In genomic region chr15:89206908-89207331, GRCh38 we compare ENCODE assay signal across 9 cellular contexts. TPM values are rescaled to one million over a fixed set of nuclear protein-coding genes. Genes with fewer than 3 reads are reported as not detected.
A peak's percentile ranks its signal among the peaks of the same experiment; 100 is the strongest.
DNase-seq lines count a peak whose midpoint lies in the region; ATAC-seq, FAIRE-seq and TF ChIP-seq lines count a peak whose summit lies in the region.
"Had no signal": no experiment of that assay in that cellular context is flagged by ENCODE, and none has a peak within 500 bp of the region (broad histone marks: within the 10 kb centered on the region; RNA-seq: fewer than 3 reads in every experiment).

No MANE protein-coding gene starts in this region.

- TF ChIP-seq CTCF in GM12872 (IDR thresholded peaks at IDR 0.05; ENCODE audit: insufficient read depth, low read depth, low read length): peak; percentile 99
- TF ChIP-seq CTCF in WI38 (IDR thresholded peaks at IDR 0.05; ENCODE audit: low read depth, low read length): peak; percentile 97
- peak; percentile 95 for TF ChIP-seq CTCF in MCF 10A (IDR thresholded peaks at IDR 0.05; ENCODE audit: unreplicated experiment)
- TF ChIP-seq CTCF in keratinocyte (optimal IDR thresholded peaks at IDR 0.05 in 1 of 3, IDR thresholded peaks at IDR 0.05 in 1 of 3, conservative IDR thresholded peaks at IDR 0.05 in 1 of 3; ENCODE audit: extremely low read depth in 1 of 3, insufficient read depth in 2 of 3, low read length in 3 of 3): peak; percentile 88 to 100 (median 95)

- POLR2A ChIA-PET in MCF 10A (lab: Yijun Ruan, JAX): interaction anchor here (0.5 to 1.2 kb wide), 3 partner anchors 33 to 94 kb away, joined by 3 read pairs; partner anchors contain the start of gene FANCI

- H2AFZ ChIP-seq in keratinocyte (ENCODE audit: control insufficient read depth, low read length): peak overlapping the region; percentile 72

- H3K36me3 Mint-ChIP-seq in MCF 10A (ENCODE audit: insufficient read depth, unreplicated experiment): no peaks in the 10 kb centered on the region

- H3K9me3 Mint-ChIP-seq in MCF 10A (ENCODE audit: unreplicated experiment): no peaks in the 10 kb centered on the region

- H3K4me1 Mint-ChIP-seq in MCF 10A (ENCODE audit: insufficient read depth, unreplicated experiment): no peaks in the 10 kb centered on the region

- H3K27ac ChIP-seq in keratinocyte (ENCODE audit: control insufficient read depth, insufficient read depth, low read length): no peak overlapping the region

- ATAC-seq in HG02642 (IDR thresholded peaks at IDR 0.05; ENCODE audit: poor library complexity, unreplicated experiment) (peak; percentile 77), GM18873 (IDR thresholded peaks at IDR 0.05; ENCODE audit: low FRiP score, unreplicated experiment) (no peak)

- H3K4me1 ChIP-seq in keratinocyte (ENCODE audit: control insufficient read depth, extremely low read depth, insufficient read depth, low read length): no peaks in the 10 kb centered on the region

- no peak overlapping the region for H3K4me3 ChIP-seq in WI38 (ENCODE audit: low read depth, low read length)
- H3K4me3 ChIP-seq in keratinocyte (ENCODE audit: control insufficient read depth in 2 of 3, extremely low read depth in 1 of 3, insufficient read depth in 2 of 3, low read depth in 1 of 3, low read length in 3 of 3): peak overlapping the region in 1 of 3 experiments; percentile 46

- no peak overlapping the region for H3K27ac Mint-ChIP-seq in MCF 10A (ENCODE audit: low read depth, unreplicated experiment)

- H3K4me2 ChIP-seq in keratinocyte (ENCODE audit: control insufficient read depth, extremely low read depth, insufficient read depth, low read depth, low read length): peak overlapping the region; percentile 79

- H3K4me3 Mint-ChIP-seq in MCF 10A (ENCODE audit: unreplicated experiment): peak overlapping the region; percentile 38

- no peak for FAIRE-seq in keratinocyte (lab: Jason Lieb, UNC)

- no peaks in the 10 kb centered on the region for H4K20me1 ChIP-seq in keratinocyte (ENCODE audit: control insufficient read depth, extremely low read depth, insufficient read depth, low read length)

- no peaks in the 10 kb centered on the region for H3K9me1 ChIP-seq in keratinocyte (ENCODE audit: control insufficient read depth, extremely low read depth, insufficient read depth, low read length)

- no peaks in the 10 kb centered on the region for H3K79me2 ChIP-seq in keratinocyte (ENCODE audit: control insufficient read depth, insufficient read depth, low read length)

- CTCF ChIA-PET in MCF 10A (lab: Yijun Ruan, JAX): interaction anchor here (0.6 to 3.7 kb wide), 52 partner anchors 11 to 302 kb away, joined by 3 to 78 read pairs (median 6); partner anchors contain the start of genes ABHD2, FANCI and RLBP1

- no peaks in the 10 kb centered on the region for H3K36me3 ChIP-seq in keratinocyte (ENCODE audit: control insufficient read depth in 2 of 2, extremely low read depth in 1 of 2, insufficient read depth in 2 of 2, low read length in 2 of 2)

- no TSS peak for BruUV-seq in MCF 10A (replicated peaks; lab: Mats Ljungman, UMichigan)

- no peaks in the 10 kb centered on the region for H3K27me3 Mint-ChIP-seq in MCF 10A (ENCODE audit: insufficient read depth, unreplicated experiment)

- dilution Hi-C loops in keratinocyte (cut with MboI; ENCODE audit: extremely low pct_ligation_motif_present, low sequenced_read_pairs): no loop called here

- no peaks in the 10 kb centered on the region for H3K27me3 ChIP-seq in keratinocyte (ENCODE audit: control insufficient read depth, extremely low read depth, insufficient read depth, low read length)

- H3K9ac ChIP-seq in keratinocyte (ENCODE audit: control insufficient read depth, extremely low read depth, insufficient read depth, low read length): no peak overlapping the region

- no peaks in the 10 kb centered on the region for H3K9me3 ChIP-seq in keratinocyte (ENCODE audit: control insufficient read depth, low read depth, low read length)

- DNase-seq in NCI-H2029 treated with DMSO at 0.1 percent for 48 hours (lab: John Stamatoyannopoulos, UW) (peak; percentile 7), MCF 10A (ENCODE audit: unreplicated experiment) (peak; percentile 80), keratinocyte (ENCODE audit: low read depth, low spot score) (no peak)
- DNase-seq in stimulated activated CD4-positive, alpha-beta T cell treated with anti-CD3 and anti-CD28 coated beads, Interleukin-15, amount 100 ng/mL, for 24 hours: peak; percentile 84

- intact Hi-C loops in MCF 10A (cut with micrococcal nuclease): loop anchor here (1.0 kb wide), 2 partner anchors 36 to 93 kb away; partner anchors contain the start of gene FANCI

RNA-seq across cellular contexts. Expression of gene RLBP1, which starts 14.5 kb away (rescaled TPM):
- not detected in 2 replicates for total RNA-seq in MCF 10A (2022)
- not detected in 3 replicates for polyA plus RNA-seq in keratinocyte
- not detected for polyA plus RNA-seq in keratinocyte (2011; ENCODE audit: low read depth)
- polyA plus RNA-seq in keratinocyte (2011; cell fraction: cytosol; rRNA removed): not detected in 2 replicates
- polyA plus RNA-seq in keratinocyte (2011; cell fraction: nucleus; rRNA removed): not detected in 2 replicates
- not detected in 2 replicates for polyA plus RNA-seq in keratinocyte (2012; ENCODE audit: low replicate concordance)
- not detected in 3 replicates for polyA minus RNA-seq in keratinocyte
- polyA minus RNA-seq in keratinocyte (2011; cell fraction: cytosol; rRNA and poly(A)+ RNA removed): not detected
- polyA minus RNA-seq in keratinocyte (2011; cell fraction: nucleus; rRNA and poly(A)+ RNA removed): not detected in 2 replicates
- total RNA-seq: pulmonary artery endothelial cell had no signal

RNA-seq across cellular contexts. Expression of gene FANCI, which starts 36.9 kb away (rescaled TPM):
- 24.0 and 34.0 TPM in 2 replicates for total RNA-seq in MCF 10A (2022)
- 6.7 to 21.8 TPM (median 19.4 TPM) in 3 replicates for polyA plus RNA-seq in keratinocyte
- 7.1 TPM for polyA plus RNA-seq in keratinocyte (2011; ENCODE audit: low read depth)
- 4.3 and 9.0 TPM in 2 replicates for polyA plus RNA-seq in keratinocyte (2011; cell fraction: cytosol; rRNA removed)
- polyA plus RNA-seq in keratinocyte (2011; cell fraction: nucleus; rRNA removed): 11.6 and 20.8 TPM in 2 replicates
- 3.2 and 19.9 TPM in 2 replicates for polyA plus RNA-seq in keratinocyte (2012; ENCODE audit: low replicate concordance)
- polyA minus RNA-seq in keratinocyte: 6.3 to 26.1 TPM (median 7.9 TPM) in 3 replicates
- polyA minus RNA-seq in keratinocyte (2011; cell fraction: cytosol; rRNA and poly(A)+ RNA removed): 11.7 TPM
- 6.8 and 15.8 TPM in 2 replicates for polyA minus RNA-seq in keratinocyte (2011; cell fraction: nucleus; rRNA and poly(A)+ RNA removed)
